In the genomic region with DNA sequence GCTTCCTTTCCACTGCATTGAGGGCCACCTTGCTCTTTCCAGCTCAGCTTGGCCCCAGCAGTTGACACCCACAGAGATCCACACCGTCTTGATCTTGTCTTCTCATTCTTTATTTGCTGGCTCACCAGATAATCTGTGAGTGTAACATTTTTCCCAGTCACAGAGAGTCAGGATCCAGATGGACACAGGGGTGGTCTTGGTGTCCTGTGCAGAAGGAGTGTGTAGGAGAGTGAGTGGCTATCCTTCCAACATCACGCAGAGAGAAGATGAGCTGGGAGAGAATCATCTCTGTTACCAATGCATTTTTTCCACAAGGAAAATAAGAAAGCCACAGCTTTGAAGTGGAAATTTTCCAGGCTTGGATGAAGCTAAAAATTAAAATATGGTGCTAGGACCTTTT, we compare ENCODE assay signal across 9 cellular contexts.
"Had no signal": no experiment of that assay in that cellular context is flagged by ENCODE, and none has a peak within 500 bp of the region (broad histone marks: within the 10 kb centered on the region; RNA-seq: fewer than 3 reads in every experiment).

No MANE protein-coding gene starts in this region.

- H3K27ac ChIP-seq: GM23248, HL-60 had no signal

- H3K4me1 Mint-ChIP-seq: IgD-negative memory B cell had no signal

- H3K4me3 ChIP-seq: GM23248, HAP-1 had no signal

- H2AFZ ChIP-seq: GM23248 had no signal

- H3K9ac ChIP-seq: GM23248 had no signal

- H3K4me3 Mint-ChIP-seq: HFFc6, IgD-negative memory B cell had no signal

- DNase-seq: GM23248, GOT3, H7, HFFc6 had no signal

- ATAC-seq: HCT116, HepG2 had no signal

- H3K9me3 Mint-ChIP-seq: HFFc6 had no signal

- H3K9me3 ChIP-seq: HAP-1 had no signal

- H3K36me3 Mint-ChIP-seq: IgD-negative memory B cell had no signal

- H3K27ac Mint-ChIP-seq: HFFc6 had no signal

- FAIRE-seq: HepG2 had no signal

- H3K36me3 ChIP-seq: HAP-1 had no signal

- H3K4me1 ChIP-seq: HAP-1 had no signal

- H3K27me3 Mint-ChIP-seq: IgD-negative memory B cell had no signal
